ENCODE assay signal across 20 cellular contexts in genomic region chr1:161163793-161164192, GRCh38. TPM values are rescaled to one million over a fixed set of nuclear protein-coding genes. Genes with fewer than 3 reads are reported as not detected.
A peak's percentile ranks its signal among the peaks of the same experiment; 100 is the strongest.
DNase-seq lines count a peak whose midpoint lies in the region; ATAC-seq and TF ChIP-seq lines count a peak whose summit lies in the region.
"Had no signal": no experiment of that assay in that cellular context is flagged by ENCODE, and none has a peak within 500 bp of the region (broad histone marks: within the 10 kb centered on the region; RNA-seq: fewer than 3 reads in every experiment).

No MANE protein-coding gene starts in this region.

- H3K27ac ChIP-seq in mesenchymal stem cell (ENCODE audit: low read length, poor library complexity, severe bottlenecking) (no peak overlapping the region), neuronal stem cell (replicated peaks; ENCODE audit: low read length) (no peak overlapping the region)
- H3K27ac ChIP-seq: SK-N-MC, upper lobe of left lung had no signal

- peak overlapping the region; percentile 7 for H3K27ac Mint-ChIP-seq in activated CD4-positive, alpha-beta memory T cell treated with anti-CD3 and anti-CD28 coated beads, Interleukin-2, amount 10 ng/mL, durations not matched to agents 7 days and 5 days
- H3K27ac Mint-ChIP-seq in stimulated activated naive B cell treated with anti-CD40 and anti-IgM and Interleukin-4, amounts not matched to agents 10 μg/mL and 1 μg/mL and 100 μg/mL, for 72 hours, result peak overlapping the region; percentile 33
- H3K27ac Mint-ChIP-seq: endodermal cell, GM23338 had no signal

- peaks cover 29% of the 10 kb centered on the region for H3K4me1 ChIP-seq in mesenchymal stem cell (ENCODE audit: control insufficient read depth, insufficient read depth, low read depth, low read length)
- H3K4me1 ChIP-seq in neuronal stem cell (ENCODE audit: control insufficient read depth in 2 of 2, insufficient read depth in 1 of 2, low read depth in 1 of 2, low read length in 2 of 2), result peaks cover 8 to 11% of the 10 kb centered on the region in 2 donors

- no peak overlapping the region for H4K8ac ChIP-seq in mesenchymal stem cell (ENCODE audit: low read length)
- no peak overlapping the region for H4K8ac ChIP-seq in neuronal stem cell (ENCODE audit: low read depth, low read length)

- no peaks in the 10 kb centered on the region for H3K9me3 Mint-ChIP-seq in activated CD4-positive, alpha-beta memory T cell treated with anti-CD3 and anti-CD28 coated beads, Interleukin-2, amount 10 ng/mL, durations not matched to agents 7 days and 5 days
- H3K9me3 Mint-ChIP-seq in stimulated activated naive B cell treated with anti-CD40 and anti-IgM and Interleukin-4, amounts not matched to agents 10 μg/mL and 1 μg/mL and 100 μg/mL, for 72 hours, result no peaks in the 10 kb centered on the region
- H3K9me3 Mint-ChIP-seq: activated CD4-positive, alpha-beta T cell treated with anti-CD3 and anti-CD28 coated beads, Interleukin-2, amount 10 ng/mL, durations not matched to agents 7 days and 5 days; endodermal cell; GM23338 had no signal

- H3K27me3 ChIP-seq in mesenchymal stem cell (ENCODE audit: control insufficient read depth in 1 of 2, insufficient read depth in 1 of 2, low read length in 2 of 2), result no peaks in the 10 kb centered on the region
- H3K27me3 ChIP-seq in neuronal stem cell (ENCODE audit: control insufficient read depth in 3 of 3, insufficient read depth in 3 of 3, low read depth in 1 of 3, low read length in 3 of 3), result no peaks in the 10 kb centered on the region
- H3K27me3 ChIP-seq: upper lobe of left lung had no signal

- peak; percentile 41 for DNase-seq in activated effector memory CD4-positive, alpha-beta T cell treated with anti-CD3 and anti-CD28 coated beads, Interleukin-2, amount 50 U/mL, for 16 hours
- no peak for DNase-seq in activated effector memory CD4-positive, alpha-beta T cell treated with Interleukin-2 at 50 U/mL for 16 hours
- no peak for DNase-seq in activated CD4-positive, alpha-beta memory T cell treated with anti-CD3 and anti-CD28 coated beads, Interleukin-2, amount 10 ng/mL, durations not matched to agents 7 days and 5 days
- DNase-seq in mesenchymal stem cell (no peak), neuronal stem cell (ENCODE audit: low spot score) (no peak), lower leg skin (ENCODE audit: low spot score in 2 of 2) (no peak), NCI-H2171 (lab: John Stamatoyannopoulos, UW) (no peak)
- DNase-seq in stimulated activated naive B cell treated with anti-CD40 and anti-IgM and Interleukin-4, amounts not matched to agents 10 μg/mL and 1 μg/mL and 100 μg/mL, for 72 hours, result no peak
- DNase-seq: activated CD4-positive, alpha-beta T cell treated with anti-CD3 and anti-CD28 coated beads, Interleukin-2, amount 10 ng/mL, durations not matched to agents 7 days and 5 days; activated T-cell treated with anti-CD3 and anti-CD28 coated beads, Interleukin-2, amount 50 U/mL, for 48 hours; amniotic stem cell; COR-L47; endodermal cell; head of caudate nucleus; NCI-H1436; stimulated activated naive CD4-positive, alpha-beta T cell treated with Interleukin-2 at 50 U/mL for 16 hours; upper lobe of left lung had no signal

- H3K27me3 Mint-ChIP-seq in activated CD4-positive, alpha-beta memory T cell treated with anti-CD3 and anti-CD28 coated beads, Interleukin-2, amount 10 ng/mL, durations not matched to agents 7 days and 5 days, result no peaks in the 10 kb centered on the region
- H3K27me3 Mint-ChIP-seq in stimulated activated naive B cell treated with anti-CD40 and anti-IgM and Interleukin-4, amounts not matched to agents 10 μg/mL and 1 μg/mL and 100 μg/mL, for 72 hours, result no peaks in the 10 kb centered on the region
- H3K27me3 Mint-ChIP-seq: activated CD4-positive, alpha-beta T cell treated with anti-CD3 and anti-CD28 coated beads, Interleukin-2, amount 10 ng/mL, durations not matched to agents 7 days and 5 days had no signal

- H3K4me1 Mint-ChIP-seq in activated CD4-positive, alpha-beta memory T cell treated with anti-CD3 and anti-CD28 coated beads, Interleukin-2, amount 10 ng/mL, durations not matched to agents 7 days and 5 days, result peaks cover 67% of the 10 kb centered on the region
- H3K4me1 Mint-ChIP-seq in stimulated activated naive B cell treated with anti-CD40 and anti-IgM and Interleukin-4, amounts not matched to agents 10 μg/mL and 1 μg/mL and 100 μg/mL, for 72 hours, result peaks cover 58 to 84% of the 10 kb centered on the region in 2 donors

- H2BK5ac ChIP-seq in mesenchymal stem cell (ENCODE audit: low read depth, low read length, poor library complexity, severe bottlenecking) (no peak overlapping the region), neuronal stem cell (ENCODE audit: low read length) (no peak overlapping the region)

- H3K4ac ChIP-seq in mesenchymal stem cell (ENCODE audit: low read depth in 1 of 2, low read length in 2 of 2) (no peak overlapping the region), neuronal stem cell (ENCODE audit: low read length) (no peak overlapping the region)

- H3K9ac ChIP-seq in mesenchymal stem cell (ENCODE audit: low read length), result peak overlapping the region; percentile 30
- no peak overlapping the region for H3K9ac ChIP-seq in neuronal stem cell (ENCODE audit: low read depth, low read length, poor library complexity)

- CTCF ChIA-PET in activated CD4-positive, alpha-beta memory T cell treated with anti-CD3 and anti-CD28 coated beads, Interleukin-2, amount 10 ng/mL, durations not matched to agents 7 days and 5 days (lab: Charles Lee), result interaction anchor here (0.8 to 3.9 kb wide), 3 partner anchors 23 to 62 kb away, joined by 3 to 9 read pairs (median 3); partner anchors contain the start of gene TOMM40L

- H4K91ac ChIP-seq in mesenchymal stem cell (ENCODE audit: low read length), result no peak overlapping the region
- no peak overlapping the region for H4K91ac ChIP-seq in neuronal stem cell (ENCODE audit: low read depth, low read length, poor library complexity)

- H3K14ac ChIP-seq in mesenchymal stem cell (ENCODE audit: low read length in 2 of 2), result no peak overlapping the region
- H3K14ac ChIP-seq in neuronal stem cell (ENCODE audit: low read length), result no peak overlapping the region

- H2BK12ac ChIP-seq in mesenchymal stem cell (ENCODE audit: low read length in 2 of 2), result no peak overlapping the region
- H2BK12ac ChIP-seq in neuronal stem cell (ENCODE audit: low read length), result no peak overlapping the region

- H2AFZ ChIP-seq in mesenchymal stem cell (ENCODE audit: low read depth, low read length) (no peak overlapping the region), neuronal stem cell (ENCODE audit: low read length) (no peak overlapping the region)
- H2AFZ ChIP-seq: GM23338 had no signal

- peaks cover 38% of the 10 kb centered on the region for H3K36me3 Mint-ChIP-seq in activated CD4-positive, alpha-beta memory T cell treated with anti-CD3 and anti-CD28 coated beads, Interleukin-2, amount 10 ng/mL, durations not matched to agents 7 days and 5 days (ENCODE audit: low read depth)
- peaks cover 23 to 52% of the 10 kb centered on the region in 2 donors for H3K36me3 Mint-ChIP-seq in stimulated activated naive B cell treated with anti-CD40 and anti-IgM and Interleukin-4, amounts not matched to agents 10 μg/mL and 1 μg/mL and 100 μg/mL, for 72 hours

- H3K4me3 ChIP-seq in mesenchymal stem cell (ENCODE audit: insufficient read depth in 1 of 2, low read depth in 1 of 2, low read length in 2 of 2), result no peak overlapping the region
- no peak overlapping the region for H3K4me3 ChIP-seq in neuronal stem cell (ENCODE audit: low read length in 2 of 2)
- no peak overlapping the region for H3K4me3 ChIP-seq in lower leg skin (ENCODE audit: low read depth, poor library complexity, severe bottlenecking)
- H3K4me3 ChIP-seq: GM23338, lung, SK-N-MC, upper lobe of left lung had no signal

- no peak overlapping the region for H3K4me3 Mint-ChIP-seq in activated CD4-positive, alpha-beta memory T cell treated with anti-CD3 and anti-CD28 coated beads, Interleukin-2, amount 10 ng/mL, durations not matched to agents 7 days and 5 days
- no peak overlapping the region for H3K4me3 Mint-ChIP-seq in stimulated activated naive B cell treated with anti-CD40 and anti-IgM and Interleukin-4, amounts not matched to agents 10 μg/mL and 1 μg/mL and 100 μg/mL, for 72 hours
- H3K4me3 Mint-ChIP-seq: activated CD4-positive, alpha-beta T cell treated with anti-CD3 and anti-CD28 coated beads, Interleukin-2, amount 10 ng/mL, durations not matched to agents 7 days and 5 days; endodermal cell; GM23338 had no signal

- H2BK120ac ChIP-seq in mesenchymal stem cell (ENCODE audit: low read depth, low read length) (no peak overlapping the region), neuronal stem cell (ENCODE audit: low read depth, low read length) (no peak overlapping the region)

- H2AK5ac ChIP-seq in mesenchymal stem cell (ENCODE audit: low read length, severe bottlenecking), result no peak overlapping the region
- H2AK5ac ChIP-seq in neuronal stem cell (ENCODE audit: low read depth, low read length), result no peak overlapping the region

- WGBS in mesenchymal stem cell, result 94% methylated on average over 5 of the region's 5 CpGs
- no CpG with 5 or more reads among the region's 5 CpGs for WGBS in neuronal stem cell (ENCODE audit: extremely low coverage in 2 of 2, insufficient read length in 2 of 2, insufficient replicate concordance in 1 of 2), 2 donors
- 87 to 90% methylated on average over 5 of the region's 5 CpGs for WGBS in lower leg skin, 2 donors

- TF ChIP-seq POLR2A in lower leg skin (IDR thresholded peaks at IDR 0.05), result no peak

- H2BK15ac ChIP-seq in mesenchymal stem cell (ENCODE audit: low read depth, poor library complexity, severe bottlenecking), result no peak overlapping the region
- no peak overlapping the region for H2BK15ac ChIP-seq in neuronal stem cell (ENCODE audit: low read length)

- no peak for TF ChIP-seq CTCF in lower leg skin (IDR thresholded peaks at IDR 0.05)

- H3K4me2 ChIP-seq in mesenchymal stem cell (ENCODE audit: low read length, poor library complexity, severe bottlenecking) (no peak overlapping the region), neuronal stem cell (ENCODE audit: insufficient read depth, low read length, poor library complexity, severe bottlenecking) (no peak overlapping the region)
- H3K4me2 ChIP-seq: GM23338 had no signal

- H3K23ac ChIP-seq in mesenchymal stem cell (ENCODE audit: low read length in 2 of 2), result no peak overlapping the region
- H3K23ac ChIP-seq in neuronal stem cell (ENCODE audit: low read depth, low read length, poor library complexity), result no peak overlapping the region

- H3K79me1 ChIP-seq in mesenchymal stem cell (replicated peaks; ENCODE audit: low read length, poor library complexity, severe bottlenecking) (peaks cover 44% of the 10 kb centered on the region), neuronal stem cell (ENCODE audit: low read depth, low read length) (peaks cover 7% of the 10 kb centered on the region)

- intact Hi-C loops in lower leg skin (cut with DNase I; ENCODE audit: low total_unique reads), result no loop called here

- H3K18ac ChIP-seq in mesenchymal stem cell (ENCODE audit: low read depth in 1 of 2, low read length in 2 of 2) (no peak overlapping the region), neuronal stem cell (ENCODE audit: low read length) (no peak overlapping the region)

- no peaks in the 10 kb centered on the region for H3K9me3 ChIP-seq in mesenchymal stem cell (ENCODE audit: control insufficient read depth, low read length)
- no peaks in the 10 kb centered on the region for H3K9me3 ChIP-seq in neuronal stem cell (replicated peaks in 1 of 2; ENCODE audit: control insufficient read depth in 2 of 2, insufficient read depth in 1 of 2, low read depth in 1 of 2, low read length in 2 of 2)
- H3K9me3 ChIP-seq: upper lobe of left lung had no signal

- peaks cover 46 to 48% of the 10 kb centered on the region in 2 experiments for H3K36me3 ChIP-seq in mesenchymal stem cell (ENCODE audit: control insufficient read depth in 1 of 2, insufficient read depth in 2 of 2, low read depth in 1 of 2, low read length in 2 of 2)
- H3K36me3 ChIP-seq in neuronal stem cell (replicated peaks in 1 of 2; ENCODE audit: control insufficient read depth in 2 of 2, insufficient read depth in 2 of 2, low read length in 2 of 2), result peaks cover 29 to 51% of the 10 kb centered on the region in 2 donors

- POLR2A ChIA-PET in activated CD4-positive, alpha-beta memory T cell treated with anti-CD3 and anti-CD28 coated beads, Interleukin-2, amount 10 ng/mL, durations not matched to agents 7 days and 5 days (lab: Charles Lee), result no interaction called here

- no peak for ATAC-seq in stimulated activated naive B cell treated with anti-CD40 and anti-IgM and Interleukin-4, amounts not matched to agents 10 μg/mL and 1 μg/mL and 100 μg/mL, for 72 hours (replicated peaks)
- ATAC-seq: GM23338 had no signal

RNA-seq across cellular contexts. Expression of gene PPOX, which starts 2.4 kb away (rescaled TPM):
- total RNA-seq in activated CD4-positive, alpha-beta memory T cell treated with anti-CD3 and anti-CD28 coated beads, Interleukin-2, amount 10 ng/mL, durations not matched to agents 7 days and 5 days, result 10 to 100 TPM; 32.9 to 33.2 TPM
- 9.8 TPM for polyA plus RNA-seq in mesenchymal stem cell (2013, experiment 1 of 2)
- 8.2 TPM for polyA plus RNA-seq in mesenchymal stem cell (2013, experiment 2 of 2)
- polyA plus RNA-seq in neuronal stem cell (2013, experiment 1 of 2), result 20.3 TPM
- polyA plus RNA-seq in neuronal stem cell (2013, experiment 2 of 2), result 19.5 TPM
- total RNA-seq in lower leg skin, result 10 to 100 TPM; 16.7 to 46.5 (median 24.8) TPM

RNA-seq across cellular contexts. Expression of gene USP21, which starts 4.5 kb away (rescaled TPM):
- total RNA-seq in activated CD4-positive, alpha-beta memory T cell treated with anti-CD3 and anti-CD28 coated beads, Interleukin-2, amount 10 ng/mL, durations not matched to agents 7 days and 5 days, result 10 to 100 TPM; 32.5 to 34.8 TPM
- polyA plus RNA-seq in mesenchymal stem cell (2013, experiment 1 of 2), result 13.9 TPM
- polyA plus RNA-seq in mesenchymal stem cell (2013, experiment 2 of 2), result 14.1 TPM
- 42.1 TPM for polyA plus RNA-seq in neuronal stem cell (2013, experiment 1 of 2)
- polyA plus RNA-seq in neuronal stem cell (2013, experiment 2 of 2), result 40.4 TPM
- total RNA-seq in lower leg skin, result 10 to 100 TPM; 13.7 to 28.8 (median 25.3) TPM

RNA-seq across cellular contexts. Expression of gene UFC1, which starts 10.0 kb away (rescaled TPM):
- 100 to 1,000 TPM; 103 to 113 TPM for total RNA-seq in activated CD4-positive, alpha-beta memory T cell treated with anti-CD3 and anti-CD28 coated beads, Interleukin-2, amount 10 ng/mL, durations not matched to agents 7 days and 5 days
- 107 TPM for polyA plus RNA-seq in mesenchymal stem cell (2013, experiment 1 of 2)
- 103 TPM for polyA plus RNA-seq in mesenchymal stem cell (2013, experiment 2 of 2)
- 122 TPM for polyA plus RNA-seq in neuronal stem cell (2013, experiment 1 of 2)
- polyA plus RNA-seq in neuronal stem cell (2013, experiment 2 of 2), result 120 TPM
- 100 to 1,000 TPM in 1 of 4 donors, 10 to 100 TPM in 3; 42.0 to 100 (median 82.5) TPM for total RNA-seq in lower leg skin

RNA-seq across cellular contexts. Expression of gene B4GALT3, which starts 13.5 kb away (rescaled TPM):
- total RNA-seq in activated CD4-positive, alpha-beta memory T cell treated with anti-CD3 and anti-CD28 coated beads, Interleukin-2, amount 10 ng/mL, durations not matched to agents 7 days and 5 days, result 10 to 100 TPM; 55.0 to 56.7 TPM
- polyA plus RNA-seq in mesenchymal stem cell (2013, experiment 1 of 2), result 34.5 TPM
- 34.5 TPM for polyA plus RNA-seq in mesenchymal stem cell (2013, experiment 2 of 2)
- 46.6 TPM for polyA plus RNA-seq in neuronal stem cell (2013, experiment 1 of 2)
- polyA plus RNA-seq in neuronal stem cell (2013, experiment 2 of 2), result 44.4 TPM
- total RNA-seq in lower leg skin, result 10 to 100 TPM; 40.9 to 49.9 (median 44.0) TPM

RNA-seq across cellular contexts. Expression of gene DEDD, which starts 31.3 kb away (rescaled TPM):
- 10 to 100 TPM; 38.2 to 40.0 TPM for total RNA-seq in activated CD4-positive, alpha-beta memory T cell treated with anti-CD3 and anti-CD28 coated beads, Interleukin-2, amount 10 ng/mL, durations not matched to agents 7 days and 5 days
- polyA plus RNA-seq in mesenchymal stem cell (2013, experiment 1 of 2), result 23.9 TPM
- polyA plus RNA-seq in mesenchymal stem cell (2013, experiment 2 of 2), result 25.8 TPM
- 25.2 TPM for polyA plus RNA-seq in neuronal stem cell (2013, experiment 1 of 2)
- 24.7 TPM for polyA plus RNA-seq in neuronal stem cell (2013, experiment 2 of 2)
- 10 to 100 TPM; 26.6 to 38.2 (median 29.6) TPM for total RNA-seq in lower leg skin
